ENCODE assay signal across 7 cellular contexts in genomic region chr14:82070753-82071152, GRCh38.
"Had no signal": no experiment of that assay in that cellular context is flagged by ENCODE, and none has a peak within 500 bp of the region (broad histone marks: within the 10 kb centered on the region; RNA-seq: fewer than 3 reads in every experiment).

No MANE protein-coding gene starts in this region.

- H3K4me3 Mint-ChIP-seq: H9 had no signal

- H3K9ac ChIP-seq: GM23248 had no signal

- H3K27ac Mint-ChIP-seq: H9 had no signal

- H2AFZ ChIP-seq: GM23248 had no signal

- DNase-seq: GM23248, GOT3, H9, HCEC 1CT, IMR-90 had no signal

- FAIRE-seq: H54, HTR-8/SVneo had no signal

- H3K4me3 ChIP-seq: GM23248 had no signal

- H3K27ac ChIP-seq: GM23248 had no signal
